Comparison of ENCODE assay signal across 12 cellular contexts in genomic region chr1:54227836-54228435, GRCh38. TPM values are rescaled to one million over a fixed set of nuclear protein-coding genes. Genes with fewer than 3 reads are reported as not detected.
DNase-seq lines count a peak whose midpoint lies in the region; ATAC-seq and TF ChIP-seq lines count a peak whose summit lies in the region.
"Had no signal": no experiment of that assay in that cellular context is flagged by ENCODE, and none has a peak within 500 bp of the region (broad histone marks: within the 10 kb centered on the region; RNA-seq: fewer than 3 reads in every experiment).

No MANE protein-coding gene starts in this region.

- no peak for TF ChIP-seq CTCF in coronary artery (IDR thresholded peaks at IDR 0.05)

- ATAC-seq in left colon: no peak
- no peak for ATAC-seq in GM21515 (IDR thresholded peaks at IDR 0.05; ENCODE audit: unreplicated experiment)
- no peak for ATAC-seq in GM18502 (IDR thresholded peaks at IDR 0.05; ENCODE audit: poor library complexity, unreplicated experiment)

- peak overlapping the region; percentile 2 to 62 for H3K27ac ChIP-seq in coronary artery
- H3K27ac ChIP-seq: WERI-Rb-1 had no signal

- DNase-seq in SIG-M5 treated with dmso at 0.1 percent for 504 hours (lab: John Stamatoyannopoulos, UW; ENCODE audit: unreplicated experiment) (peak; percentile 25), SIG-M5 (lab: John Stamatoyannopoulos, UW) (no peak), NOMO-1 treated with DMSO at 0.1 percent for 48 hours (lab: John Stamatoyannopoulos, UW; ENCODE audit: unreplicated experiment) (peak; percentile 37), coronary artery (ENCODE audit: low spot score) (no peak), posterior vena cava (ENCODE audit: low spot score) (peak; percentile 51), left colon (no peak)
- DNase-seq: amniotic stem cell, WERI-Rb-1 had no signal

- H3K4me3 ChIP-seq in coronary artery: no peak overlapping the region
- H3K4me3 ChIP-seq: left lung, MG63 had no signal

- intact Hi-C loops in posterior vena cava (cut with DNase I) (no loop called here), left colon (cut with DNase I, micrococcal nuclease) (no loop called here)

RNA-seq across cellular contexts. Expression of gene MRPL37, which starts 28.0 kb away (rescaled TPM):
- total RNA-seq in posterior vena cava (10 to 100 TPM; 40.9 to 41.9 TPM), left colon (10 to 100 TPM; 59.6 to 78.0 TPM)

RNA-seq across cellular contexts. Expression of gene CYB5RL, which starts 28.1 kb away (rescaled TPM):
- 1 to 10 TPM; 5.0 to 6.7 TPM for total RNA-seq in posterior vena cava
- total RNA-seq in left colon: 1 to 10 TPM; 5.5 to 5.7 TPM

Comparison
In these comparisons a context has a peak if more than half of its experiments do, and no peak if none do; other contexts are left out.
1. DNase-seq: peak in SIG-M5 treated with dmso at 0.1 percent for 504 hours (single experiment), NOMO-1 treated with DMSO at 0.1 percent for 48 hours (single experiment) and posterior vena cava (single experiment); none in SIG-M5 (single experiment), coronary artery (single experiment) and left colon (0 of 2).